Comparison of ENCODE assay signal across 9 cellular contexts in genomic region chr5:95591490-95591901, GRCh38. TPM values are rescaled to one million over a fixed set of nuclear protein-coding genes. Genes with fewer than 3 reads are reported as not detected.
A peak's percentile ranks its signal among the peaks of the same experiment; 100 is the strongest.
DNase-seq lines count a peak whose midpoint lies in the region; ATAC-seq lines count a peak whose summit lies in the region.
"Had no signal": no experiment of that assay in that cellular context is flagged by ENCODE, and none has a peak within 500 bp of the region (broad histone marks: within the 10 kb centered on the region; RNA-seq: fewer than 3 reads in every experiment).

No MANE protein-coding gene starts in this region.

- DNase-seq in A172 (ENCODE audit: low spot score) (peak; percentile 41), astrocyte of the hippocampus (ENCODE audit: low read depth, low spot score) (peak; percentile 68), NCI-H1694 treated with DMSO at 0.1 percent for 48 hours (lab: John Stamatoyannopoulos, UW) (no peak), iPS-NIHi11 (ENCODE audit: low spot score) (no peak)
- DNase-seq in stimulated activated CD4-positive, alpha-beta T cell treated with anti-CD3 and anti-CD28 coated beads, Interleukin-4, amount 100 ng/mL, for 1 hour: no peak
- DNase-seq: left ventricle myocardium superior had no signal

- ATAC-seq in GM18868 (IDR thresholded peaks at IDR 0.05; ENCODE audit: unreplicated experiment): peak; percentile 97
- ATAC-seq in HG03103 (IDR thresholded peaks at IDR 0.05; ENCODE audit: low read depth, unreplicated experiment): peak; percentile 83
- ATAC-seq in GM19467 (IDR thresholded peaks at IDR 0.05; ENCODE audit: unreplicated experiment): no peak
- ATAC-seq: left ventricle myocardium superior had no signal

RNA-seq across cellular contexts. Expression of gene GPR150, which starts 28.4 kb away (rescaled TPM):
- not detected in 2 replicates for total RNA-seq in A172 (2014; rRNA removed; shearing (Covaris generic))
- total RNA-seq: left ventricle myocardium superior had no signal

RNA-seq across cellular contexts. Expression of gene ARSK, which starts 36.6 kb away (rescaled TPM):
- total RNA-seq in A172 (2014; rRNA removed; shearing (Covaris generic)): 18.3 and 21.3 TPM in 2 replicates

RNA-seq across cellular contexts. Expression of gene SKIC3, which starts 36.7 kb away (rescaled TPM):
- total RNA-seq in A172 (2014; rRNA removed; shearing (Covaris generic)): 83.3 and 94.5 TPM in 2 replicates

RNA-seq across cellular contexts. Expression of gene RFESD, which starts 55.1 kb away (rescaled TPM):
- total RNA-seq in A172 (2014; rRNA removed; shearing (Covaris generic)): 5.3 and 7.1 TPM in 2 replicates

Comparison
In these comparisons a context has a peak if more than half of its experiments do, and no peak if none do; other contexts are left out.
1. DNase-seq: peak in A172 (single experiment) and astrocyte of the hippocampus (single experiment); none in stimulated activated CD4-positive, alpha-beta T cell treated with anti-CD3 and anti-CD28 coated beads, Interleukin-4, amount 100 ng/mL, for 1 hour (single experiment), NCI-H1694 treated with DMSO at 0.1 percent for 48 hours (single experiment) and iPS-NIHi11 (single experiment).